ENCODE assay signal across 28 cellular contexts in the genomic region with DNA sequence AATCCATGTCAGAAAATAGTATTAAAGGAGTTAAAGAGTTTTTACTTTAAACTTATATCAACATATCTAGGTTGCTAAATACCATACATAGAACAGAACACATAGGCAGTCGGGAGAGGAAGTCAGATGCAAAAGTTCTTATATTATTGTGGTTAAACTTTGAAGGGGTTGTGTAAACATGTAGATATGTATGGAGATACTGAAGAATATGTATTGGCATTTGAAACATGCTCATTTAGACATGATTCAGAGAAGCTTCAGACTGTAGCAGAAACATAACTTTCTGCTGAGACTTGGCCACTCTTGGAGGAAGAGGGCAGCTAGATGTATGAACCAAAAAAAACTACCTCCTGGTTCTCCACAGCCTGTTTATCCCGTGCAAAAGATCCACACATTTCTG.
DNase-seq lines count a peak whose midpoint lies in the region; ATAC-seq and TF ChIP-seq lines count a peak whose summit lies in the region.
"Had no signal": no experiment of that assay in that cellular context is flagged by ENCODE, and none has a peak within 500 bp of the region (broad histone marks: within the 10 kb centered on the region; RNA-seq: fewer than 3 reads in every experiment).

No MANE protein-coding gene starts in this region.

- no peak for ATAC-seq in SK-N-SH treated with all-trans-retinoic acid at 6 μM for 48 hours
- no peak for ATAC-seq in HG03457 (IDR thresholded peaks at IDR 0.05; ENCODE audit: unreplicated experiment)
- ATAC-seq in CD4-positive, alpha-beta T cell (ENCODE audit: poor library complexity) = no peak
- ATAC-seq in GM18517 (IDR thresholded peaks at IDR 0.05; ENCODE audit: unreplicated experiment) = no peak
- ATAC-seq: activated CD8-positive, alpha-beta T cell treated with anti-CD3 and anti-CD28 coated beads, Interleukin-2, amount 10 ng/mL, durations not matched to agents 7 days and 5 days; left colon had no signal

- intact Hi-C loops in CD4-positive, alpha-beta T cell (cut with DNase I, micrococcal nuclease) = no loop called here

- POLR2A ChIA-PET in SK-N-SH (lab: Yijun Ruan, JAX) = no interaction called here
- POLR2A ChIA-PET in CD4-positive, alpha-beta T cell (lab: Charles Lee) = no interaction called here

- no peak for TF ChIP-seq EP300 in SK-N-SH (IDR thresholded peaks at IDR 0.05; ENCODE audit: borderline replicate concordance in 1 of 2, low read depth in 1 of 2, low read length in 1 of 2)

- H3K9ac ChIP-seq in SK-N-SH = no peak overlapping the region

- TF ChIP-seq RAD21 in SK-N-SH (IDR thresholded peaks at IDR 0.05; ENCODE audit: low read length) = no peak

- H4K20me1 ChIP-seq in SK-N-SH (ENCODE audit: insufficient read depth) = no peaks in the 10 kb centered on the region

- no peaks in the 10 kb centered on the region for H3K27me3 ChIP-seq in SK-N-SH (ENCODE audit: insufficient read depth)
- H3K27me3 ChIP-seq in CD4-positive, alpha-beta T cell (ENCODE audit: control insufficient read depth, insufficient read depth, low read length) = no peaks in the 10 kb centered on the region
- H3K27me3 ChIP-seq: thyroid gland had no signal

- peak overlapping the region; percentile 22; the same call in 1 of the 2 replicates for H3K4me2 ChIP-seq in SK-N-SH

- H3K27ac ChIP-seq in SK-N-SH (ENCODE audit: low read depth in 2 of 2, low read length in 1 of 2) = no peak overlapping the region
- no peak overlapping the region for H3K27ac ChIP-seq in CD4-positive, alpha-beta T cell (ENCODE audit: low read depth, low read length)
- H3K27ac ChIP-seq: 22Rv1 had no signal

- no peak for TF ChIP-seq CTCF in SK-N-SH (IDR thresholded peaks at IDR 0.05)
- no peak for TF ChIP-seq CTCF in fibroblast of the aortic adventitia (IDR thresholded peaks at IDR 0.05; ENCODE audit: insufficient read depth, low read length)
- TF ChIP-seq CTCF in CD4-positive, alpha-beta T cell (IDR thresholded peaks at IDR 0.05) = no peak

- H3F3A ChIP-seq in SK-N-SH (replicated peaks; ENCODE audit: insufficient read depth) = no peaks in the 10 kb centered on the region

- H3K9me3 Mint-ChIP-seq in CD4-positive, alpha-beta T cell = peaks cover 9% of the 10 kb centered on the region
- H3K9me3 Mint-ChIP-seq: memory B cell had no signal

- H3K4me3 ChIP-seq in SK-N-SH (ENCODE audit: low read depth in 2 of 2, low read length in 1 of 2) (no peak overlapping the region), fibroblast of the aortic adventitia (ENCODE audit: low read depth, low read length) (no peak overlapping the region)
- H3K4me3 ChIP-seq: thyroid gland had no signal

- DNase-seq in SK-N-SH = no peak
- peak; percentile 50 for DNase-seq in amniotic epithelial cell (ENCODE audit: low read depth)
- DNase-seq in fibroblast of the aortic adventitia (ENCODE audit: low read depth) = peak; percentile 49
- no peak for DNase-seq in ecto neural progenitor cell (ENCODE audit: low spot score)
- DNase-seq in CD4-positive, alpha-beta T cell = no peak
- DNase-seq: activated CD4-positive, CD25-positive, alpha-beta regulatory T cell treated with anti-CD3 and anti-CD28 coated beads, Interleukin-2, amount 50 U/mL, for 72 hours; activated CD8-positive, alpha-beta T cell treated with anti-CD3 and anti-CD28 coated beads, Interleukin-2, amount 10 ng/mL, durations not matched to agents 7 days and 5 days; activated gamma-delta T cell treated with Interleukin-2 at 50 U/mL for 16 hours; BE2C; Caco-2; effector CD8-positive, alpha-beta T cell; erythroblast; glutamatergic neuron; left colon; NCI-H146; NCI-H2171 treated with DMSO at 0.1 percent for 48 hours; NCI-H774; occipital lobe; retina; Right ventricle myocardium superior; stimulated activated CD4-positive, alpha-beta T cell treated with anti-CD3 and anti-CD28 coated beads, Interleukin-4, amount 100 ng/mL, for 4 hours had no signal

- no peaks in the 10 kb centered on the region for H3K9me3 ChIP-seq in SK-N-SH
- no peaks in the 10 kb centered on the region for H3K9me3 ChIP-seq in CD4-positive, alpha-beta T cell (ENCODE audit: control insufficient read depth, low read length)
- H3K9me3 ChIP-seq: BE2C, Caco-2, thyroid gland had no signal

- CTCF ChIA-PET in SK-N-SH (lab: Yijun Ruan, JAX) = no interaction called here
- CTCF ChIA-PET in CD4-positive, alpha-beta T cell (lab: Charles Lee) = no interaction called here

- H3K36me3 Mint-ChIP-seq in CD4-positive, alpha-beta T cell (ENCODE audit: low read depth) = no peaks in the 10 kb centered on the region
- H3K36me3 Mint-ChIP-seq: memory B cell had no signal

- H3K4me1 ChIP-seq in SK-N-SH (ENCODE audit: control insufficient read depth in 1 of 2, insufficient read depth in 2 of 2, low read depth in 1 of 2, low read length in 1 of 2) = 0 out of 4 replicates have a peak, but pooled peaks cover 0 to 4% of the 10 kb centered on the region in 2 experiments
- H3K4me1 ChIP-seq: BE2C, Caco-2, thyroid gland had no signal

- no peaks in the 10 kb centered on the region for H3K36me3 ChIP-seq in SK-N-SH (replicated peaks in 1 of 2; ENCODE audit: control insufficient read depth in 1 of 2, insufficient read depth in 2 of 2, low read length in 1 of 2)
- H3K36me3 ChIP-seq: BE2C, thyroid gland had no signal

- H3K27me3 Mint-ChIP-seq in CD4-positive, alpha-beta T cell = no peaks in the 10 kb centered on the region
- H3K27me3 Mint-ChIP-seq: stimulated activated naive CD8-positive, alpha-beta T cell treated with anti-CD3 and anti-CD28 coated beads, Interleukin-15, Interleukin-2, amounts not matched to agents 100 ng/mL and 50 ng/mL, for 24 hours had no signal

- no peak overlapping the region for H3K4me3 Mint-ChIP-seq in CD4-positive, alpha-beta T cell
- H3K4me3 Mint-ChIP-seq: activated CD8-positive, alpha-beta T cell treated with anti-CD3 and anti-CD28 coated beads, Interleukin-2, amount 10 ng/mL, durations not matched to agents 7 days and 5 days; memory B cell; stimulated activated naive CD8-positive, alpha-beta T cell treated with anti-CD3 and anti-CD28 coated beads, Interleukin-15, Interleukin-2, amounts not matched to agents 100 ng/mL and 50 ng/mL, for 24 hours had no signal

- WGBS in SK-N-SH (ENCODE audit: low lambda C conversion rate) = 16% methylated on average over 2 of the region's 2 CpGs

- H3K79me2 ChIP-seq in SK-N-SH (ENCODE audit: insufficient read depth) = no peaks in the 10 kb centered on the region

- no peak overlapping the region for H2AFZ ChIP-seq in SK-N-SH (ENCODE audit: low read depth)

- H3K4me1 Mint-ChIP-seq in CD4-positive, alpha-beta T cell (ENCODE audit: low read depth) = no peaks in the 10 kb centered on the region
- H3K4me1 Mint-ChIP-seq: memory B cell had no signal

- H3K27ac Mint-ChIP-seq in CD4-positive, alpha-beta T cell = no peak overlapping the region
- H3K27ac Mint-ChIP-seq: activated CD8-positive, alpha-beta T cell treated with anti-CD3 and anti-CD28 coated beads, Interleukin-2, amount 10 ng/mL, durations not matched to agents 7 days and 5 days; memory B cell; stimulated activated naive CD8-positive, alpha-beta T cell treated with anti-CD3 and anti-CD28 coated beads, Interleukin-15, Interleukin-2, amounts not matched to agents 100 ng/mL and 50 ng/mL, for 24 hours had no signal

- no peaks in the 10 kb centered on the region for H3K9me2 ChIP-seq in SK-N-SH

TF ChIP-seq in SK-N-SH, 30 proteins besides CTCF, POLR2A, EP300 and RAD21 (continues in another document):
- no peak for TF ChIP-seq MXI1 (IDR thresholded peaks at IDR 0.05; ENCODE audit: low read depth, low read length)
- TF ChIP-seq GABPA (IDR thresholded peaks at IDR 0.05; ENCODE audit: low read depth) = no peak
- TF ChIP-seq TCF12 (IDR thresholded peaks at IDR 0.05) = no peak
- TF ChIP-seq MEF2A (IDR thresholded peaks at IDR 0.05; ENCODE audit: borderline replicate concordance, low read depth) = no peak
- TF ChIP-seq FOSL2 (IDR thresholded peaks at IDR 0.05; ENCODE audit: borderline replicate concordance, low read depth) = no peak
- TF ChIP-seq EZH2phosphoT487 (IDR thresholded peaks at IDR 0.05; ENCODE audit: borderline replicate concordance, low read depth) = no peak
- TF ChIP-seq, protein P1, sequence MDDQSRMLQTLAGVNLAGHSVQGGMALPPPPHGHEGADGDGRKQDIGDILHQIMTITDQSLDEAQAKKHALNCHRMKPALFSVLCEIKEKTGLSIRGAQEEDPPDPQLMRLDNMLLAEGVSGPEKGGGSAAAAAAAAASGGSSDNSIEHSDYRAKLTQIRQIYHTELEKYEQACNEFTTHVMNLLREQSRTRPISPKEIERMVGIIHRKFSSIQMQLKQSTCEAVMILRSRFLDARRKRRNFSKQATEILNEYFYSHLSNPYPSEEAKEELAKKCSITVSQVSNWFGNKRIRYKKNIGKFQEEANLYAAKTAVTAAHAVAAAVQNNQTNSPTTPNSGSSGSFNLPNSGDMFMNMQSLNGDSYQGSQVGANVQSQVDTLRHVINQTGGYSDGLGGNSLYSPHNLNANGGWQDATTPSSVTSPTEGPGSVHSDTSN (IDR thresholded peaks at IDR 0.05) = no peak
- no peak for TF ChIP-seq TEAD4 (IDR thresholded peaks at IDR 0.05; ENCODE audit: borderline replicate concordance, insufficient read depth)
- no peak for TF ChIP-seq YY1 (IDR thresholded peaks at IDR 0.05; ENCODE audit: low read depth)

TF ChIP-seq in SK-N-SH treated with all-trans-retinoic acid at 6 μM for 48 hours, 23 proteins besides CTCF, POLR2A, EP300 and RAD21 (continues in another document):
- no peak for TF ChIP-seq ARNTL (CRISPR knock-in tag; IDR thresholded peaks at IDR 0.05; ENCODE audit: borderline replicate concordance, low read depth)
- no peak for TF ChIP-seq CSRNP3 (CRISPR knock-in tag; IDR thresholded peaks at IDR 0.05)
- TF ChIP-seq GLIS3 (CRISPR knock-in tag; IDR thresholded peaks at IDR 0.05) = no peak
- no peak for TF ChIP-seq PPARA (CRISPR knock-in tag; IDR thresholded peaks at IDR 0.05; ENCODE audit: borderline replicate concordance)
- TF ChIP-seq BACH2 (CRISPR knock-in tag; IDR thresholded peaks at IDR 0.05; ENCODE audit: borderline replicate concordance) = no peak
- no peak for TF ChIP-seq ESRRG (CRISPR knock-in tag; IDR thresholded peaks at IDR 0.05)
- no peak for TF ChIP-seq ZC3H10 (CRISPR knock-in tag; IDR thresholded peaks at IDR 0.05)
- no peak for TF ChIP-seq ZNF8 (CRISPR knock-in tag; IDR thresholded peaks at IDR 0.05)
- TF ChIP-seq RARB (CRISPR knock-in tag; IDR thresholded peaks at IDR 0.05) = no peak
- no peak for TF ChIP-seq CSDC2 (CRISPR knock-in tag; IDR thresholded peaks at IDR 0.05)
- TF ChIP-seq SNAI2 (CRISPR knock-in tag; IDR thresholded peaks at IDR 0.05) = no peak

Comparison
In these comparisons a context has a peak if more than half of its experiments do, and no peak if none do; other contexts are left out.
1. DNase-seq: peak in amniotic epithelial cell (single experiment) and fibroblast of the aortic adventitia (single experiment); none in SK-N-SH (single experiment), ecto neural progenitor cell (single experiment) and CD4-positive, alpha-beta T cell (0 of 10).